10 cellular contexts compared by ENCODE assay signal in the genomic region with DNA sequence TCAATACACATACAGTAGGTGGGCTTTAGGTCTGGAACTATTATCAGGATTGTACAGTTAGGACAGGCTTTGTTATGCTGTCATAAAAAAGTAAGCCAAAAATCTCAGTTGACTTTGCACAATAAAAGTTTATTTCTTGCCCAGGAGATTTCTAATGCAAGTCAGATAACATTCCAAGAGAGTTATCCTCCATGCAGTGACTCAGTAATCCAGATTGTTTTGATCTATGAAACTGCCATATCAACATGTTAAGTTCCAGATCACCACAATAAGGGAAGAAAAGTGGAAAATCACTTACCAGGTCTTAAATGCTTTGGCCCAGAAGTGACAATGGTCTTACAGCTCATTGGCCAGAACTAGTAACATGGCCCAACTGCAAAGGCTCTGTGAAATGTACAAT.
DNase-seq lines count a peak whose midpoint lies in the region; ATAC-seq and TF ChIP-seq lines count a peak whose summit lies in the region.
"Had no signal": no experiment of that assay in that cellular context is flagged by ENCODE, and none has a peak within 500 bp of the region (broad histone marks: within the 10 kb centered on the region; RNA-seq: fewer than 3 reads in every experiment).

No MANE protein-coding gene starts in this region.

- CTCF ChIA-PET in PC-3 (lab: Charles Lee), result no interaction called here
- CTCF ChIA-PET in A673 (lab: Charles Lee), result no interaction called here

- H3K27ac ChIP-seq in PC-3 (ENCODE audit: low read length) (peak overlapping the region; percentile 66), A673 (ENCODE audit: low read depth, low read length, poor library complexity, severe bottlenecking) (no peak overlapping the region)

- H3K4me2 ChIP-seq in PC-3 (ENCODE audit: low read length), result no peak overlapping the region

- H3K4me3 ChIP-seq in PC-3 (ENCODE audit: low read length) (no peak overlapping the region), epithelial cell of proximal tubule (ENCODE audit: low read depth, low read length) (no peak overlapping the region), A673 (ENCODE audit: low read depth, low read length, poor library complexity, severe bottlenecking) (no peak overlapping the region)

- no peaks in the 10 kb centered on the region for H4K20me1 ChIP-seq in PC-3 (ENCODE audit: low read length)

- BruUV-seq in PC-3 (replicated peaks; lab: Mats Ljungman, UMichigan) (no TSS peak), A673 (replicated peaks; lab: Mats Ljungman, UMichigan) (no TSS peak)

- no peaks in the 10 kb centered on the region for H3K79me2 ChIP-seq in PC-3 (ENCODE audit: low read length)

- no peaks in the 10 kb centered on the region for H3K27me3 ChIP-seq in PC-3 (ENCODE audit: low read length)
- H3K27me3 ChIP-seq in A673 (replicated peaks; ENCODE audit: insufficient read depth, low read depth, low read length, poor library complexity), result no peaks in the 10 kb centered on the region

- ATAC-seq in PC-3 (peak; percentile 55), omental fat pad (ENCODE audit: low FRiP score) (peak; percentile 84)

- no peaks in the 10 kb centered on the region for H3F3A ChIP-seq in PC-3 (ENCODE audit: low read length, unreplicated experiment)

- H3K9me3 ChIP-seq in PC-3 (ENCODE audit: low read length) (no peaks in the 10 kb centered on the region), A673 (ENCODE audit: low read depth, low read length, poor library complexity, severe bottlenecking) (no peaks in the 10 kb centered on the region)

- H3K4me1 ChIP-seq in PC-3 (ENCODE audit: insufficient read depth, low read length), result peaks cover 34% of the 10 kb centered on the region
- no peaks in the 10 kb centered on the region for H3K4me1 ChIP-seq in A673 (ENCODE audit: insufficient read depth, low read length, poor library complexity, severe bottlenecking)

- H2AFZ ChIP-seq in PC-3 (ENCODE audit: low read length), result no peak overlapping the region

- H3K9ac ChIP-seq in PC-3 (ENCODE audit: low read length), result 0 out of 2 replicates have a peak overlapping the region, but pooled peaks have one; percentile 8

- no peaks in the 10 kb centered on the region for H3K9me2 ChIP-seq in PC-3 (replicated peaks; ENCODE audit: low read length)

- intact Hi-C loops in PC-3 (cut with micrococcal nuclease), result loop anchor here (5.0 kb wide), 3 partner anchors 102 to 447 kb away; no protein-coding TSS in a partner anchor
- intact Hi-C loops in A673 (cut with micrococcal nuclease; ENCODE audit: unreplicated experiment), result no loop called here

- DNase-seq in AG20443 (ENCODE audit: low spot score) (peak; percentile 57), PC-3 (peak; percentile 78), epithelial cell of proximal tubule (ENCODE audit: low read depth) (peak; percentile 64), omental fat pad (ENCODE audit: low spot score) (no peak), A673 (ENCODE audit: low spot score) (no peak), NCI-H2107 (lab: John Stamatoyannopoulos, UW) (no peak)
- DNase-seq in stimulated activated CD4-positive, alpha-beta T cell treated with anti-CD3 and anti-CD28 coated beads, Interleukin-4, amount 100 ng/mL, for 4 hours, result no peak
- no peak for DNase-seq in activated CD4-positive, CD25-positive, alpha-beta regulatory T cell treated with anti-CD3 and anti-CD28 coated beads, Interleukin-2, amount 50 U/mL, for 72 hours
- DNase-seq: activated CD4-positive, alpha-beta T cell treated with anti-CD3 and anti-CD28 coated beads, Interleukin-2, amount 10 ng/mL, durations not matched to agents 24 days and 14 days; OCI-M1 had no signal

- POLR2A ChIA-PET in PC-3 (lab: Charles Lee; ENCODE audit: unreplicated experiment), result no interaction called here
- POLR2A ChIA-PET in A673 (lab: Charles Lee; ENCODE audit: low non-redundant PET), result no interaction called here

- H3K36me3 ChIP-seq in PC-3 (ENCODE audit: low read depth, low read length) (no peaks in the 10 kb centered on the region), A673 (ENCODE audit: insufficient read depth, low read length, poor library complexity, severe bottlenecking) (no peaks in the 10 kb centered on the region)

- TF ChIP-seq CTCF in PC-3 (conservative IDR thresholded peaks at IDR 0.05; ENCODE audit: low read depth, low read length) (no peak), epithelial cell of proximal tubule (conservative IDR thresholded peaks at IDR 0.05; ENCODE audit: low read depth, low read length) (no peak), omental fat pad (IDR thresholded peaks at IDR 0.05) (no peak), A673 (conservative IDR thresholded peaks at IDR 0.05; ENCODE audit: low read depth, low read length) (no peak)

Comparison
In these comparisons a context has a peak if more than half of its experiments do, and no peak if none do; other contexts are left out.
1. DNase-seq: peak in AG20443 (single experiment), PC-3 (single experiment) and epithelial cell of proximal tubule (single experiment); none in omental fat pad (single experiment), A673 (single experiment), stimulated activated CD4-positive, alpha-beta T cell treated with anti-CD3 and anti-CD28 coated beads, Interleukin-4, amount 100 ng/mL, for 4 hours (0 of 2), NCI-H2107 (single experiment) and activated CD4-positive, CD25-positive, alpha-beta regulatory T cell treated with anti-CD3 and anti-CD28 coated beads, Interleukin-2, amount 50 U/mL, for 72 hours (single experiment).